In the genomic region with DNA sequence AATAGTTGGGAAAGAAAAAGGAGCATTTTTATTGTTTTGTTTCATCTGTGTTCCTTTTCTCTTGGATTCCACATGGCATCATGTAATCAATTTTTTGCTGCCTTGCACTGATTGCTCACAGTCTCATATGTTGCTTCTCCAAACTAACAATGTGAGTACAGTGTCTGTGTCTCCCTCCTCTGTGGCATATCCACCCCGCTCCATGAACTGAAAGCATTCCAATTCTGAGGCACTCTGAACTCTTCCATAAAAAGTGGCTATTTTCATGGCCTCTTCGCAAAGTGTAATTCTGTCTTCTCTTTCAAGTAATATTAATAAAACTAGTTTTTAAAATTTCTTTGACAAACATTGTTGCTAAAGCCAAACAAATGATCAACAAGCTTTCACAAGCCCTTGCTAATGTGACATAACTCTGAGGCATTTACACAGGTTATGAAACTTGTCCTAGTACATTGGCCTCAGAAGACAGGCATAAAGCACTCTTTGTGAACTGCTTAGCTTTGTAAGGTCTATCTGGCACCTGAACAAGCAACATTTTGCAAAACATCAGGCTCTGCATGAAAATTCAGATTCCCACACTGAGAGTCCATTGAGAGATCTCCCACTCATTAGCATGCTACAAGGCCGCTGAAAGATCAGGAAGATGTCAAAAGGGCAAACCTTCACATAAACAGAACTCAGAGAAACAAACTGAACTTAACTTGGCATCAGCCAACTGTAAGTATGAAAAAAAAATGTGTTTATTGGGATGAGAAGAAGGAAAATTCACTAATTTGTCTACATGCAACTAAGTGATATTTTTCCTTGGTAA, we compare ENCODE assay signal across 12 cellular contexts. TPM values are rescaled to one million over a fixed set of nuclear protein-coding genes. Genes with fewer than 3 reads are reported as not detected.
DNase-seq lines count a peak whose midpoint lies in the region; ATAC-seq, FAIRE-seq and TF ChIP-seq lines count a peak whose summit lies in the region.
"Had no signal": no experiment of that assay in that cellular context is flagged by ENCODE, and none has a peak within 500 bp of the region (broad histone marks: within the 10 kb centered on the region; RNA-seq: fewer than 3 reads in every experiment).

No MANE protein-coding gene starts in this region.

- no peaks in the 10 kb centered on the region for H3K36me3 Mint-ChIP-seq in activated naive CD4-positive, alpha-beta T cell treated with anti-CD3 and anti-CD28 coated beads, Interleukin-2, amount 10 ng/mL, durations not matched to agents 7 days and 5 days

- dilution Hi-C loops in endothelial cell of umbilical vein (cut with MboI; ENCODE audit: extremely low pct_ligation_motif_present, low sequenced_read_pairs) (no loop called here), keratinocyte (cut with MboI; ENCODE audit: extremely low pct_ligation_motif_present, low sequenced_read_pairs) (no loop called here)

- no peak overlapping the region for H3K4me3 Mint-ChIP-seq in activated naive CD4-positive, alpha-beta T cell treated with anti-CD3 and anti-CD28 coated beads, Interleukin-2, amount 10 ng/mL, durations not matched to agents 7 days and 5 days

- H2AFZ ChIP-seq in endothelial cell of umbilical vein (ENCODE audit: low read depth, low read length) (no peak overlapping the region), keratinocyte (ENCODE audit: control insufficient read depth, low read length) (no peak overlapping the region)
- H2AFZ ChIP-seq: parathyroid adenoma had no signal

- H3K27ac ChIP-seq in endothelial cell of umbilical vein (ENCODE audit: insufficient read depth, low read depth, low read length) (no peak overlapping the region), keratinocyte (ENCODE audit: control insufficient read depth, insufficient read depth, low read length) (no peak overlapping the region), suprapubic skin (peak overlapping the region; percentile 79)
- H3K27ac ChIP-seq: parathyroid adenoma, SJSA1 had no signal

- WGBS in suprapubic skin: 36% methylated on average over 3 of the region's 3 CpGs

- H3K9me3 Mint-ChIP-seq in activated naive CD4-positive, alpha-beta T cell treated with anti-CD3 and anti-CD28 coated beads, Interleukin-2, amount 10 ng/mL, durations not matched to agents 7 days and 5 days: no peaks in the 10 kb centered on the region

- no peaks in the 10 kb centered on the region for H3K36me3 ChIP-seq in endothelial cell of umbilical vein (ENCODE audit: control insufficient read depth in 2 of 2, extremely low read depth in 1 of 2, insufficient read depth in 2 of 2, low read length in 2 of 2)
- no peaks in the 10 kb centered on the region for H3K36me3 ChIP-seq in keratinocyte (ENCODE audit: control insufficient read depth in 2 of 2, extremely low read depth in 1 of 2, insufficient read depth in 2 of 2, low read length in 2 of 2)
- H3K36me3 ChIP-seq in suprapubic skin: no peaks in the 10 kb centered on the region
- H3K36me3 ChIP-seq: SJSA1 had no signal

- H3K27ac Mint-ChIP-seq in activated naive CD4-positive, alpha-beta T cell treated with anti-CD3 and anti-CD28 coated beads, Interleukin-2, amount 10 ng/mL, durations not matched to agents 7 days and 5 days: no peak overlapping the region

- FAIRE-seq in endothelial cell of umbilical vein (lab: Jason Lieb, UNC): peak; percentile 21
- FAIRE-seq in keratinocyte (lab: Jason Lieb, UNC): no peak

- H3K4me1 Mint-ChIP-seq in activated naive CD4-positive, alpha-beta T cell treated with anti-CD3 and anti-CD28 coated beads, Interleukin-2, amount 10 ng/mL, durations not matched to agents 7 days and 5 days: no peaks in the 10 kb centered on the region

- CTCF ChIA-PET in endothelial cell of umbilical vein (lab: Charles Lee): no interaction called here
- CTCF ChIA-PET in activated naive CD4-positive, alpha-beta T cell treated with anti-CD3 and anti-CD28 coated beads, Interleukin-2, amount 10 ng/mL, durations not matched to agents 7 days and 5 days (lab: Charles Lee): interaction anchor here (1.4 kb wide), 1 partner anchor 10 kb away, joined by 3 read pairs; no protein-coding TSS in a partner anchor

- DNase-seq in RPMI7951 (ENCODE audit: low read depth) (peak; percentile 16), endothelial cell of umbilical vein (ENCODE audit: low read depth, low spot score) (no peak), keratinocyte (ENCODE audit: low read depth, low spot score) (peak; percentile 2), suprapubic skin (ENCODE audit: low spot score in 2 of 2) (no peak), DMS79 treated with DMSO at 0.1 percent for 48 hours (lab: John Stamatoyannopoulos, UW) (no peak)
- DNase-seq in activated naive CD4-positive, alpha-beta T cell treated with anti-CD3 and anti-CD28 coated beads, Interleukin-2, amount 10 ng/mL, durations not matched to agents 7 days and 5 days: no peak
- no peak for DNase-seq in stimulated activated CD8-positive, alpha-beta memory T cell treated with anti-CD3 and anti-CD28 coated beads, Interleukin-4, amount 100 ng/mL, for 48 hours
- DNase-seq: aorta; stimulated activated CD4-positive, alpha-beta T cell treated with anti-CD3 and anti-CD28 coated beads, Interleukin-4, amount 100 ng/mL, for 4 hours had no signal

- H3K4me1 ChIP-seq in endothelial cell of umbilical vein (ENCODE audit: control insufficient read depth, extremely low read depth, insufficient read depth, low read length): no peaks in the 10 kb centered on the region
- H3K4me1 ChIP-seq in keratinocyte (ENCODE audit: control insufficient read depth, extremely low read depth, insufficient read depth, low read length): no peaks in the 10 kb centered on the region
- peaks cover 29% of the 10 kb centered on the region for H3K4me1 ChIP-seq in suprapubic skin
- H3K4me1 ChIP-seq: parathyroid adenoma, SJSA1 had no signal

- H3K27me3 ChIP-seq in endothelial cell of umbilical vein (ENCODE audit: control insufficient read depth in 2 of 2, insufficient read depth in 2 of 2, low read length in 2 of 2): no peaks in the 10 kb centered on the region
- H3K27me3 ChIP-seq in keratinocyte (ENCODE audit: control insufficient read depth, extremely low read depth, insufficient read depth, low read length): no peaks in the 10 kb centered on the region
- H3K27me3 ChIP-seq in suprapubic skin: no peaks in the 10 kb centered on the region
- H3K27me3 ChIP-seq: SJSA1 had no signal

- no peak overlapping the region for H3K4me3 ChIP-seq in endothelial cell of umbilical vein (replicated peaks in 1 of 3; ENCODE audit: insufficient read depth in 1 of 3, low read depth in 1 of 3, low read length in 3 of 3)
- no peak overlapping the region for H3K4me3 ChIP-seq in keratinocyte (ENCODE audit: control insufficient read depth in 2 of 3, extremely low read depth in 1 of 3, insufficient read depth in 2 of 3, low read depth in 1 of 3, low read length in 3 of 3)
- H3K4me3 ChIP-seq in suprapubic skin: no peak overlapping the region
- H3K4me3 ChIP-seq: SJSA1 had no signal

- H3K27me3 Mint-ChIP-seq in activated naive CD4-positive, alpha-beta T cell treated with anti-CD3 and anti-CD28 coated beads, Interleukin-2, amount 10 ng/mL, durations not matched to agents 7 days and 5 days: no peaks in the 10 kb centered on the region

- no peaks in the 10 kb centered on the region for H3K9me1 ChIP-seq in endothelial cell of umbilical vein (replicated peaks; ENCODE audit: control insufficient read depth, extremely low read depth, insufficient read depth, low read length)
- H3K9me1 ChIP-seq in keratinocyte (ENCODE audit: control insufficient read depth, extremely low read depth, insufficient read depth, low read length): no peaks in the 10 kb centered on the region

- TF ChIP-seq EP300 in suprapubic skin (IDR thresholded peaks at IDR 0.05): no peak

- TF ChIP-seq CTCF in endothelial cell of umbilical vein (IDR thresholded peaks at IDR 0.05; ENCODE audit: extremely low read depth in 1 of 2, insufficient read depth in 1 of 2, low read depth in 1 of 2, low read length in 2 of 2) (no peak), keratinocyte (optimal IDR thresholded peaks at IDR 0.05 in 1 of 3, IDR thresholded peaks at IDR 0.05 in 1 of 3, conservative IDR thresholded peaks at IDR 0.05 in 1 of 3; ENCODE audit: extremely low read depth in 1 of 3, insufficient read depth in 2 of 3, low read length in 3 of 3) (no peak), suprapubic skin (IDR thresholded peaks at IDR 0.05) (no peak)

- no peak for ATAC-seq in HG03442 (IDR thresholded peaks at IDR 0.05; ENCODE audit: unreplicated experiment)

- intact Hi-C loops in endothelial cell of umbilical vein (cut with micrococcal nuclease): no loop called here

- H3K4me2 ChIP-seq in endothelial cell of umbilical vein (ENCODE audit: insufficient read depth, low read length) (no peak overlapping the region), keratinocyte (ENCODE audit: control insufficient read depth, extremely low read depth, insufficient read depth, low read depth, low read length) (no peak overlapping the region)

- H4K20me1 ChIP-seq in endothelial cell of umbilical vein (replicated peaks; ENCODE audit: control insufficient read depth, extremely low read depth, insufficient read depth, low read length): no peaks in the 10 kb centered on the region
- H4K20me1 ChIP-seq in keratinocyte (ENCODE audit: control insufficient read depth, extremely low read depth, insufficient read depth, low read length): no peaks in the 10 kb centered on the region

- H3K9ac ChIP-seq in endothelial cell of umbilical vein (replicated peaks; ENCODE audit: extremely low read depth, insufficient read depth, low read length): no peak overlapping the region
- no peak overlapping the region for H3K9ac ChIP-seq in keratinocyte (ENCODE audit: control insufficient read depth, extremely low read depth, insufficient read depth, low read length)
- H3K9ac ChIP-seq: parathyroid adenoma had no signal

- H3K9me3 ChIP-seq in endothelial cell of umbilical vein (replicated peaks; ENCODE audit: control insufficient read depth, insufficient read depth, low read length) (no peaks in the 10 kb centered on the region), keratinocyte (ENCODE audit: control insufficient read depth, low read depth, low read length) (no peaks in the 10 kb centered on the region), suprapubic skin (no peaks in the 10 kb centered on the region)

- H3K79me2 ChIP-seq in endothelial cell of umbilical vein (ENCODE audit: control insufficient read depth, insufficient read depth, low read length) (no peaks in the 10 kb centered on the region), keratinocyte (ENCODE audit: control insufficient read depth, insufficient read depth, low read length) (no peaks in the 10 kb centered on the region)
- H3K79me2 ChIP-seq: parathyroid adenoma had no signal

- no TSS peak for BruUV-seq in endothelial cell of umbilical vein (replicated peaks; lab: Mats Ljungman, UMichigan)

- POLR2A ChIA-PET in endothelial cell of umbilical vein (lab: Charles Lee): no interaction called here

- TF ChIP-seq POLR2A in endothelial cell of umbilical vein (IDR thresholded peaks at IDR 0.05; ENCODE audit: low read depth, low read length) (no peak), suprapubic skin (IDR thresholded peaks at IDR 0.05) (no peak)

RNA-seq across cellular contexts. Expression of gene GPR75, which starts 33.0 kb away (rescaled TPM):
- total RNA-seq in RPMI7951 (2014; rRNA removed; shearing (Covaris generic)): 1.1 and 1.4 TPM in 2 replicates
- total RNA-seq in endothelial cell of umbilical vein (4.7 and 5.0 TPM in 2 replicates), suprapubic skin (1 to 10 TPM; 4.5 to 6.7 (median 5.0) TPM)
- polyA plus RNA-seq in endothelial cell of umbilical vein (4.4 and 4.6 TPM in 2 replicates), keratinocyte (2.1 to 2.7 TPM (median 2.2 TPM) in 3 replicates)
- polyA plus RNA-seq in endothelial cell of umbilical vein (2011; cell fraction: cytosol; rRNA removed): 1.4 and 2.1 TPM in 2 replicates
- polyA plus RNA-seq in endothelial cell of umbilical vein (2011; cell fraction: nucleus; rRNA removed): 17.1 and 20.0 TPM in 2 replicates
- 1.7 TPM in 2 replicates for polyA plus RNA-seq in endothelial cell of umbilical vein (2012)
- polyA minus RNA-seq in endothelial cell of umbilical vein (15.2 and 17.4 TPM in 2 replicates), keratinocyte (3.5 to 15.2 TPM (median 8.2 TPM) in 3 replicates)
- 1.2 TPM for polyA minus RNA-seq in endothelial cell of umbilical vein (2011; cell fraction: cytosol; rRNA and poly(A)+ RNA removed)
- polyA minus RNA-seq in endothelial cell of umbilical vein (2011; cell fraction: nucleus; rRNA and poly(A)+ RNA removed): 21.5 and 31.8 TPM in 2 replicates
- polyA plus RNA-seq in keratinocyte (2011; ENCODE audit: low read depth): 0.49 TPM
- 0.22 and 0.60 TPM in 2 replicates for polyA plus RNA-seq in keratinocyte (2011; cell fraction: cytosol; rRNA removed)
- polyA plus RNA-seq in keratinocyte (2011; cell fraction: nucleus; rRNA removed): 11.8 and 13.2 TPM in 2 replicates
- 0.80 and 1.2 TPM in 2 replicates for polyA plus RNA-seq in keratinocyte (2012; ENCODE audit: low replicate concordance)
- polyA minus RNA-seq in keratinocyte (2011; cell fraction: cytosol; rRNA and poly(A)+ RNA removed): not detected
- polyA minus RNA-seq in keratinocyte (2011; cell fraction: nucleus; rRNA and poly(A)+ RNA removed): 9.2 and 18.2 TPM in 2 replicates

RNA-seq across cellular contexts. Expression of gene ERLEC1, which starts 39.9 kb away (rescaled TPM):
- total RNA-seq in RPMI7951 (2014; rRNA removed; shearing (Covaris generic)): 91.2 and 103 TPM in 2 replicates
- total RNA-seq in endothelial cell of umbilical vein: 37.6 TPM in 2 replicates
- polyA plus RNA-seq in endothelial cell of umbilical vein: 23.1 and 26.4 TPM in 2 replicates
- polyA plus RNA-seq in endothelial cell of umbilical vein (2011; cell fraction: cytosol; rRNA removed): 29.9 and 34.7 TPM in 2 replicates
- polyA plus RNA-seq in endothelial cell of umbilical vein (2011; cell fraction: nucleus; rRNA removed): 16.5 and 21.1 TPM in 2 replicates
- 42.5 and 42.8 TPM in 2 replicates for polyA plus RNA-seq in endothelial cell of umbilical vein (2012)
- polyA minus RNA-seq in endothelial cell of umbilical vein: 13.9 and 14.8 TPM in 2 replicates
- polyA minus RNA-seq in endothelial cell of umbilical vein (2011; cell fraction: cytosol; rRNA and poly(A)+ RNA removed): 13.5 TPM
- polyA minus RNA-seq in endothelial cell of umbilical vein (2011; cell fraction: nucleus; rRNA and poly(A)+ RNA removed): 9.0 and 11.9 TPM in 2 replicates
- polyA plus RNA-seq in keratinocyte: 22.2 to 35.6 TPM (median 26.6 TPM) in 3 replicates
- 44.4 TPM for polyA plus RNA-seq in keratinocyte (2011; ENCODE audit: low read depth)
- polyA plus RNA-seq in keratinocyte (2011; cell fraction: cytosol; rRNA removed): 20.0 and 39.0 TPM in 2 replicates
- polyA plus RNA-seq in keratinocyte (2011; cell fraction: nucleus; rRNA removed): 22.2 and 27.9 TPM in 2 replicates
- polyA plus RNA-seq in keratinocyte (2012; ENCODE audit: low replicate concordance): 24.8 and 27.1 TPM in 2 replicates
- polyA minus RNA-seq in keratinocyte: 3.9 to 11.5 TPM (median 5.7 TPM) in 3 replicates
- polyA minus RNA-seq in keratinocyte (2011; cell fraction: cytosol; rRNA and poly(A)+ RNA removed): 31.1 TPM
- 11.9 and 14.0 TPM in 2 replicates for polyA minus RNA-seq in keratinocyte (2011; cell fraction: nucleus; rRNA and poly(A)+ RNA removed)
- total RNA-seq in suprapubic skin: 10 to 100 TPM; 30.9 to 86.1 (median 36.5) TPM

RNA-seq across cellular contexts. Expression of gene ASB3, which starts 40.0 kb away (rescaled TPM):
- total RNA-seq in RPMI7951 (2014; rRNA removed; shearing (Covaris generic)): 35.1 and 40.3 TPM in 2 replicates
- total RNA-seq in endothelial cell of umbilical vein (14.2 and 20.5 TPM in 2 replicates), suprapubic skin (10 to 100 TPM in 3 of 4 donors, 1 to 10 TPM in 1; 9.8 to 28.8 (median 12.6) TPM)
- polyA plus RNA-seq in endothelial cell of umbilical vein (20.3 and 20.5 TPM in 2 replicates), keratinocyte (11.4 to 16.6 TPM (median 13.2 TPM) in 3 replicates)
- polyA plus RNA-seq in endothelial cell of umbilical vein (2011; cell fraction: cytosol; rRNA removed): 17.1 and 18.9 TPM in 2 replicates
- 36.8 and 39.4 TPM in 2 replicates for polyA plus RNA-seq in endothelial cell of umbilical vein (2011; cell fraction: nucleus; rRNA removed)
- 16.0 and 17.0 TPM in 2 replicates for polyA plus RNA-seq in endothelial cell of umbilical vein (2012)
- polyA minus RNA-seq in endothelial cell of umbilical vein (34.8 and 39.2 TPM in 2 replicates), keratinocyte (5.1 to 19.9 TPM (median 14.1 TPM) in 3 replicates)
- 16.4 TPM for polyA minus RNA-seq in endothelial cell of umbilical vein (2011; cell fraction: cytosol; rRNA and poly(A)+ RNA removed)
- 46.5 and 59.0 TPM in 2 replicates for polyA minus RNA-seq in endothelial cell of umbilical vein (2011; cell fraction: nucleus; rRNA and poly(A)+ RNA removed)
- 4.9 TPM for polyA plus RNA-seq in keratinocyte (2011; ENCODE audit: low read depth)
- 7.1 and 17.1 TPM in 2 replicates for polyA plus RNA-seq in keratinocyte (2011; cell fraction: cytosol; rRNA removed)
- 15.1 and 18.7 TPM in 2 replicates for polyA plus RNA-seq in keratinocyte (2011; cell fraction: nucleus; rRNA removed)
- 7.5 and 7.7 TPM in 2 replicates for polyA plus RNA-seq in keratinocyte (2012; ENCODE audit: low replicate concordance)
- polyA minus RNA-seq in keratinocyte (2011; cell fraction: cytosol; rRNA and poly(A)+ RNA removed): 6.7 TPM
- polyA minus RNA-seq in keratinocyte (2011; cell fraction: nucleus; rRNA and poly(A)+ RNA removed): 9.9 and 15.6 TPM in 2 replicates

RNA-seq across cellular contexts. Expression of gene CHAC2, which starts 59.2 kb away (rescaled TPM):
- 18.0 and 19.9 TPM in 2 replicates for total RNA-seq in RPMI7951 (2014; rRNA removed; shearing (Covaris generic))
- total RNA-seq in endothelial cell of umbilical vein (8.1 and 8.3 TPM in 2 replicates), suprapubic skin (1 to 10 TPM; 1.4 to 6.4 (median 3.0) TPM)
- polyA plus RNA-seq in endothelial cell of umbilical vein (2.1 and 3.4 TPM in 2 replicates), keratinocyte (5.4 to 10.9 TPM (median 6.9 TPM) in 3 replicates)
- 6.2 and 7.5 TPM in 2 replicates for polyA plus RNA-seq in endothelial cell of umbilical vein (2011; cell fraction: cytosol; rRNA removed)
- polyA plus RNA-seq in endothelial cell of umbilical vein (2011; cell fraction: nucleus; rRNA removed): 1.8 and 2.9 TPM in 2 replicates
- polyA plus RNA-seq in endothelial cell of umbilical vein (2012): 3.7 and 10.1 TPM in 2 replicates
- polyA minus RNA-seq in endothelial cell of umbilical vein (1.3 and 1.4 TPM in 2 replicates), keratinocyte (0.76 to 2.0 TPM (median 1.4 TPM) in 3 replicates)
- polyA minus RNA-seq in endothelial cell of umbilical vein (2011; cell fraction: cytosol; rRNA and poly(A)+ RNA removed): 7.7 TPM
- polyA minus RNA-seq in endothelial cell of umbilical vein (2011; cell fraction: nucleus; rRNA and poly(A)+ RNA removed): 0.67 and 0.96 TPM in 2 replicates
- 1.6 TPM for polyA plus RNA-seq in keratinocyte (2011; ENCODE audit: low read depth)
- polyA plus RNA-seq in keratinocyte (2011; cell fraction: cytosol; rRNA removed): 4.7 and 7.8 TPM in 2 replicates
- polyA plus RNA-seq in keratinocyte (2011; cell fraction: nucleus; rRNA removed): 2.2 and 3.9 TPM in 2 replicates
- polyA plus RNA-seq in keratinocyte (2012; ENCODE audit: low replicate concordance): 2.1 and 7.3 TPM in 2 replicates
- polyA minus RNA-seq in keratinocyte (2011; cell fraction: cytosol; rRNA and poly(A)+ RNA removed): 4.0 TPM
- polyA minus RNA-seq in keratinocyte (2011; cell fraction: nucleus; rRNA and poly(A)+ RNA removed): 1.2 and 2.2 TPM in 2 replicates

Comparison
In these comparisons a context has a peak if more than half of its experiments do, and no peak if none do; other contexts are left out.
1. DNase-seq: peak in RPMI7951 (single experiment) and keratinocyte (single experiment); none in endothelial cell of umbilical vein (single experiment), suprapubic skin (0 of 2), DMS79 treated with DMSO at 0.1 percent for 48 hours (single experiment), activated naive CD4-positive, alpha-beta T cell treated with anti-CD3 and anti-CD28 coated beads, Interleukin-2, amount 10 ng/mL, durations not matched to agents 7 days and 5 days (single experiment) and stimulated activated CD8-positive, alpha-beta memory T cell treated with anti-CD3 and anti-CD28 coated beads, Interleukin-4, amount 100 ng/mL, for 48 hours (single experiment).